ENCODE assay signal across 24 cellular contexts in genomic region chr4:14465498-14465897, GRCh38.
"Had no signal": no experiment of that assay in that cellular context is flagged by ENCODE, and none has a peak within 500 bp of the region (broad histone marks: within the 10 kb centered on the region; RNA-seq: fewer than 3 reads in every experiment).

No MANE protein-coding gene starts in this region.

- H3K9me3 ChIP-seq: esophagus squamous epithelium, ovary, psoas muscle, right lobe of liver, stomach, thyroid gland, vagina had no signal

- H3K27ac ChIP-seq: esophagus squamous epithelium, hepatocyte, ovary, psoas muscle, right lobe of liver, stomach, thyroid gland, vagina had no signal

- H3K27me3 Mint-ChIP-seq: effector memory CD8-positive, alpha-beta T cell; memory B cell had no signal

- H3K27me3 ChIP-seq: esophagus squamous epithelium, hepatocyte, ovary, right lobe of liver, stomach, thyroid gland, vagina had no signal

- H3K36me3 ChIP-seq: esophagus squamous epithelium, ovary, right lobe of liver, stomach, thyroid gland, vagina had no signal

- DNase-seq: cortex of kidney; effector memory CD8-positive, alpha-beta T cell; erythroblast; esophagus squamous epithelium; foreskin melanocyte; left colon; natural killer cell; occipital lobe; ovary; posterior cingulate gyrus; psoas muscle; right lobe of liver; small intestine; stimulated activated CD4-positive, alpha-beta T cell treated with anti-CD3 and anti-CD28 coated beads, Interleukin-15, amount 100 ng/mL, for 24 hours; stimulated activated CD4-positive, alpha-beta T cell treated with anti-CD3 and anti-CD28 coated beads, Interleukin-2, amount 100 ng/mL, for 48 hours; stimulated activated CD8-positive, alpha-beta memory T cell treated with anti-CD3 and anti-CD28 coated beads, Interleukin-4, amount 100 ng/mL, for 48 hours; stimulated activated naive CD4-positive, alpha-beta T cell; stomach; thyroid gland; trophoblast cell had no signal

- H3K27ac Mint-ChIP-seq: effector memory CD8-positive, alpha-beta T cell; memory B cell; natural killer cell had no signal

- ATAC-seq: effector memory CD8-positive, alpha-beta T cell; left colon; natural killer cell; psoas muscle; right lobe of liver had no signal

- H3K4me1 ChIP-seq: esophagus squamous epithelium, psoas muscle, right lobe of liver, stomach, thyroid gland, vagina had no signal

- H3K4me3 Mint-ChIP-seq: effector memory CD8-positive, alpha-beta T cell; memory B cell; natural killer cell had no signal

- H3K4me1 Mint-ChIP-seq: natural killer cell had no signal

- H3K4me3 ChIP-seq: esophagus squamous epithelium, hepatocyte, lung, ovary, psoas muscle, right lobe of liver, stomach, thyroid gland, vagina had no signal
